In genomic region chr2:66379473-66379872, GRCh38 we compare ENCODE assay signal across 34 cellular contexts. TPM values are rescaled to one million over a fixed set of nuclear protein-coding genes. Genes with fewer than 3 reads are reported as not detected.
"Had no signal": no experiment of that assay in that cellular context is flagged by ENCODE, and none has a peak within 500 bp of the region (broad histone marks: within the 10 kb centered on the region; RNA-seq: fewer than 3 reads in every experiment).

No MANE protein-coding gene starts in this region.

- H3K9me3 ChIP-seq: adrenal gland, ascending aorta had no signal

- ATAC-seq: activated CD8-positive, alpha-beta T cell treated with anti-CD3 and anti-CD28 coated beads for 36 hours; activated naive CD4-positive, alpha-beta T cell treated with anti-CD3 and anti-CD28 coated beads, Interleukin-2, amount 50 U/mL, for 72 hours; activated T-cell treated with anti-CD3 and anti-CD28 coated beads, Interleukin-2, amount 50 U/mL, for 4 hours; activated T-cell treated with anti-CD3 and anti-CD28 coated beads, Interleukin-2, amount 50 U/mL, for 72 hours; activated T-helper 17 cell treated with anti-CD3 and anti-CD28 coated beads, Interleukin-2, amount 50 U/mL, for 72 hours had no signal

- H3K27me3 ChIP-seq: adrenal gland, ascending aorta, cardiac muscle cell had no signal

- H3K4me3 ChIP-seq: adrenal gland, ascending aorta, cardiac muscle cell had no signal

- DNase-seq: activated B cell treated with CpG ODN at 0.5 μM for 24 hours; activated CD4-positive, alpha-beta memory T cell treated with anti-CD3 and anti-CD28 coated beads for 36 hours; activated CD4-positive, alpha-beta T cell treated with anti-CD3 and anti-CD28 coated beads for 4 hours; activated CD4-positive, alpha-beta T cell treated with anti-CD3 and anti-CD28 coated beads, Interleukin-2, amount 10 ng/mL, durations not matched to agents 24 days and 14 days; activated CD4-positive, alpha-beta T cell treated with anti-CD3 and anti-CD28 coated beads, Interleukin-2, amount 50 U/mL, for 1 hour; activated CD4-positive, alpha-beta T cell treated with anti-CD3 and anti-CD28 coated beads, Interleukin-2, amount 50 U/mL, for 4 hours; activated CD4-positive, CD25-positive, alpha-beta regulatory T cell treated with anti-CD3 and anti-CD28 coated beads, Interleukin-2, amount 50 U/mL, for 72 hours; activated CD8-positive, alpha-beta memory T cell treated with anti-CD3 and anti-CD28 coated beads, Interleukin-2, amount 50 U/mL, for 4 hours; activated CD8-positive, alpha-beta T cell treated with anti-CD3 and anti-CD28 coated beads for 36 hours; activated effector memory CD4-positive, alpha-beta T cell treated with anti-CD3 and anti-CD28 coated beads, Interleukin-2, amount 50 U/mL, for 16 hours; activated gamma-delta T cell treated with Interleukin-2 at 50 U/mL for 16 hours; activated naive CD4-positive, alpha-beta T cell; activated naive CD4-positive, alpha-beta T cell treated with anti-CD3 and anti-CD28 coated beads for 36 hours; activated naive CD4-positive, alpha-beta T cell treated with anti-CD3 and anti-CD28 coated beads, Interleukin-2, amount 50 U/mL, for 16 hours; activated naive CD8-positive, alpha-beta T cell treated with anti-CD3 and anti-CD28 coated beads for 36 hours; activated T-cell treated with anti-CD3 and anti-CD28 coated beads for 4 hours; activated T-cell treated with anti-CD3 and anti-CD28 coated beads, Interleukin-2, amount 50 U/mL, for 1 hour; activated T-cell treated with anti-CD3 and anti-CD28 coated beads, Interleukin-2, amount 50 U/mL, for 4 hours; activated T-cell treated with anti-CD3 and anti-CD28 coated beads, Interleukin-2, amount 50 U/mL, for 72 hours; adrenal gland; amniotic stem cell; caudate nucleus; cerebellar nuclear complex; T-helper 2 cell; T-helper 9 cell had no signal

- FAIRE-seq: bronchial epithelial cell, TTC549 had no signal

- H3K27ac ChIP-seq: adrenal gland, ascending aorta, cardiac muscle cell, VCaP had no signal

- H3K36me3 ChIP-seq: adrenal gland, ascending aorta, cardiac muscle cell had no signal

- H3K4me1 ChIP-seq: adrenal gland, ascending aorta had no signal

RNA-seq across cellular contexts. Expression of gene MEIS1, which starts 55.5 kb away (rescaled TPM):
- total RNA-seq: activated B cell treated with CpG ODN at 0.5 μM for 24 hours; activated CD4-positive, alpha-beta memory T cell treated with anti-CD3 and anti-CD28 coated beads for 36 hours; activated CD4-positive, alpha-beta T cell treated with anti-CD3 and anti-CD28 coated beads, Interleukin-2, amount 10 ng/mL, durations not matched to agents 24 days and 14 days; activated CD8-positive, alpha-beta memory T cell treated with anti-CD3 and anti-CD28 coated beads for 36 hours; activated CD8-positive, alpha-beta T cell treated with anti-CD3 and anti-CD28 coated beads for 36 hours; activated naive CD4-positive, alpha-beta T cell treated with anti-CD3 and anti-CD28 coated beads for 36 hours; activated naive CD4-positive, alpha-beta T cell treated with anti-CD3 and anti-CD28 coated beads, Interleukin-2, amount 50 U/mL, for 72 hours; activated naive CD8-positive, alpha-beta T cell treated with anti-CD3 and anti-CD28 coated beads for 36 hours; activated T-helper 1 cell treated with anti-CD3 and anti-CD28 coated beads, Interleukin-12 subunit alpha, Interleukin-12 subunit beta, Interleukin-2, Interleukin-4 antibody, amounts not matched to agents 30 ng/mL and 10 ng/mL and 1 ng/mL, durations not matched to agents 14 hours and 24 hours and 36 hours; activated T-helper 17 cell treated with anti-CD3 and anti-CD28 coated beads, Interleukin-2, amount 50 U/mL, for 72 hours had no signal
